Comparison of ENCODE assay signal across 10 cellular contexts in the genomic region with DNA sequence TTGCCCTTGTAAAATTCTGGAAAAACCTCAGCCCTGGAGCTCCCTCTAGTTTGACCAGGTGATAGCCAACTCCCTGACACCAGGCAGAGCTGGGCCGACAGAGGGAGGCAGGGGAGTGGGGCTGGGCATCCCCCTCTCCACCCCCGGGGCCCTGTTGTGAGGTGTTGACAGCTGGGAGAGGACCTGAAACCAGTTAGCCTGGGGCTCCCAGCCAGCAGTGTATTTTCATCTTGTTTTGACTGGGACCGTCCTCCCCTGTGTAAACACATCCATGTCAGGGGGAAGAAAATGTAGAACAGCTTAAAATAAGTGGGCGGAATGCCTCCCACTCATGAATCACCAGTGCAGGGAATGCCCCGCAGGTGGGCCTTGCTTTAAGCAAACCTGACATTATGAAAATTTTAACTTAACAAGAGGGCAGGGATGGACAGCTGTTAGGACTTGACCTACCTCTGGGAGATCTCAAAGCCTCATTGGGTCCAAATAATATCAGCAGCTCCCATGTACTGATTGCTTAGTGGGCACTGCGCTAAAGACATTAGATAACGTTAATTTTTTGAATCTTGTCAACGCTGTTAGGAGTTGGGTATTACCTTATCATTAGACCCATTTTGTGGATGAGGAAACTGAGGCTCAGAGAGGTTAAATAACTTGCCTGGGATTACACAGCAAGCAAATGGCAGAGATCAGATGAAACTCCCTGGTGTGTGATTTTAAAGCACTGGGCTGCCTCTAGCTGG. TPM values are rescaled to one million over a fixed set of nuclear protein-coding genes. Genes with fewer than 3 reads are reported as not detected.
DNase-seq lines count a peak whose midpoint lies in the region; TF ChIP-seq lines count a peak whose summit lies in the region.
"Had no signal": no experiment of that assay in that cellular context is flagged by ENCODE, and none has a peak within 500 bp of the region (broad histone marks: within the 10 kb centered on the region; RNA-seq: fewer than 3 reads in every experiment).

No MANE protein-coding gene starts in this region.

- no peaks in the 10 kb centered on the region for H3K9me3 ChIP-seq in right atrium auricular region
- no peaks in the 10 kb centered on the region for H3K9me3 ChIP-seq in vagina

- no peak for TF ChIP-seq POLR2A in vagina (IDR thresholded peaks at IDR 0.05)
- TF ChIP-seq POLR2A in lower leg skin (IDR thresholded peaks at IDR 0.05), result no peak

- 58 to 73% methylated on average over 8 of the region's 8 CpGs for WGBS in lower leg skin, 2 donors

- no peak overlapping the region for H3K4me3 ChIP-seq in KMS-11 (IDR thresholded peaks at IDR 0.05; ENCODE audit: insufficient read depth, low read depth, low read length)
- H3K4me3 ChIP-seq in right atrium auricular region, result no peak overlapping the region
- no peak overlapping the region for H3K4me3 ChIP-seq in vagina
- no peak overlapping the region for H3K4me3 ChIP-seq in lower leg skin (ENCODE audit: low read depth, poor library complexity, severe bottlenecking)

- intact Hi-C loops in vagina (cut with DNase I) (no loop called here), lower leg skin (cut with DNase I; ENCODE audit: low total_unique reads) (no loop called here)

- no peaks in the 10 kb centered on the region for H4K20me1 ChIP-seq in KMS-11 (ENCODE audit: insufficient read depth)

- H3K4me2 ChIP-seq in KMS-11, result peak overlapping the region; percentile 54

- DNase-seq in stimulated activated naive CD4-positive, alpha-beta T cell treated with Interleukin-2 at 50 U/mL for 16 hours (lab: John Stamatoyannopoulos, UW), result peak; percentile 2
- no peak for DNase-seq in stimulated activated naive CD4-positive, alpha-beta T cell (lab: John Stamatoyannopoulos, UW)
- DNase-seq in right atrium auricular region (ENCODE audit: low spot score), result no peak
- no peak for DNase-seq in vagina (ENCODE audit: extremely low spot score in 2 of 2)
- DNase-seq in inferior parietal cortex (ENCODE audit: extremely low spot score), result no peak
- DNase-seq in lower leg skin (ENCODE audit: low spot score in 2 of 2), result no peak
- DNase-seq in NCI-H187 treated with DMSO at 0.1 percent for 48 hours (lab: John Stamatoyannopoulos, UW), result no peak
- DNase-seq: dermis blood vessel endothelial cell, small intestine had no signal

- peak overlapping the region; percentile 26; the same call in 1 of the 2 replicates for H2AFZ ChIP-seq in KMS-11 (ENCODE audit: low read depth)

- H3K36me3 ChIP-seq in KMS-11 (ENCODE audit: insufficient read depth), result no peaks in the 10 kb centered on the region
- no peaks in the 10 kb centered on the region for H3K36me3 ChIP-seq in right atrium auricular region
- no peaks in the 10 kb centered on the region for H3K36me3 ChIP-seq in vagina

- TF ChIP-seq CTCF in KMS-11 (conservative IDR thresholded peaks at IDR 0.05; ENCODE audit: low read depth, low read length) (no peak), right atrium auricular region (IDR thresholded peaks at IDR 0.05) (peak in 1 of 2 donors; percentile 16), vagina (IDR thresholded peaks at IDR 0.05) (no peak), lower leg skin (IDR thresholded peaks at IDR 0.05) (no peak)

- H3K27me3 ChIP-seq in KMS-11 (ENCODE audit: insufficient read depth, low read depth) (no peaks in the 10 kb centered on the region), right atrium auricular region (no peaks in the 10 kb centered on the region), vagina (no peaks in the 10 kb centered on the region)

- H3K4me1 ChIP-seq in KMS-11 (ENCODE audit: low read depth, poor library complexity, severe bottlenecking) (peaks cover 39% of the 10 kb centered on the region), right atrium auricular region (peaks cover 0 to 67% of the 10 kb centered on the region in 2 donors), vagina (peaks cover 54% of the 10 kb centered on the region)

- H3K27ac ChIP-seq in KMS-11 (peak overlapping the region; percentile 19; the same call in 1 of the 2 replicates), right atrium auricular region (peak overlapping the region; percentile 70), vagina (peak overlapping the region; percentile 65)

- peak overlapping the region; percentile 12; the same call in 1 of the 2 replicates for H3K9ac ChIP-seq in KMS-11

- no peaks in the 10 kb centered on the region for H3K79me2 ChIP-seq in KMS-11 (ENCODE audit: insufficient read depth, low read depth)

RNA-seq across cellular contexts. Expression of gene TSC22D3, which starts 45.9 kb away (rescaled TPM):
- total RNA-seq in right atrium auricular region (100 to 1,000 TPM; 184 to 193 TPM), vagina (780 TPM), lower leg skin (1,000 to 10,000 TPM in 1 of 4 donors, 100 to 1,000 TPM in 3; 474 to 1,005 (median 756) TPM)

RNA-seq across cellular contexts. Expression of gene NCBP2L, which starts 47.8 kb away (rescaled TPM):
- total RNA-seq in right atrium auricular region (not detected), vagina (not detected), lower leg skin (under 1 TPM in 2 of 4 donors, not detected in 2; 0.23 to 0.32 TPM)
- total RNA-seq: dermis blood vessel endothelial cell had no signal

Comparison
In these comparisons a context has a peak if more than half of its experiments do, and no peak if none do; other contexts are left out.
1. H3K27ac ChIP-seq: peak in every context shown above with its lines; median percentile 70 in right atrium auricular region; 65 in vagina; 19 in KMS-11.